ENCODE assay signal across 8 cellular contexts in the genomic region with DNA sequence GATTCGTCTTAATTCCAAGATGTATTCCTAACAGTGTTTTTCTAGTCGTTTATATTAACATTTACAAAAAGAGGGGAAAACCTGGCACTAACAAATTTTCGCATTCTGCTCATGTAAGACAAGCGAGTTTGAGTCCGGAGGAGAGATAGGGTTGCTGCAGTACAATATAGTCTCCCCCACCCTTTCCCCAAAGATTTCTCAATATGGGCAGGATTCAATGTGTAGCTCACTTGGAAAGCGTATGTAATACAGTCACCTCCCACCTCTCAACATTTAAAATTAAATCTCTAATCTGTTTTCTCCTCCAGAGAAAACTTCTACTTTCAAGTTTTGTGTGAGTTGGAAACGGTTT. TPM values are rescaled to one million over a fixed set of nuclear protein-coding genes. Genes with fewer than 3 reads are reported as not detected.
DNase-seq lines count a peak whose midpoint lies in the region; FAIRE-seq and TF ChIP-seq lines count a peak whose summit lies in the region.

No MANE protein-coding gene starts in this region.

- WGBS in stomach, 5 donors = 1 to 8% (median 3%) methylated on average over 7 of the region's 7 CpGs

- H3K4me3 ChIP-seq in brain microvascular endothelial cell (ENCODE audit: low read depth, low read length) = peak overlapping the region; percentile 81
- H3K4me3 ChIP-seq in kidney (ENCODE audit: low read length in 2 of 2) = peak overlapping the region; percentile 81 to 85
- peak overlapping the region; percentile 55 to 77 (median 65) for H3K4me3 ChIP-seq in stomach

- TF ChIP-seq CTCF in Calu3 (IDR thresholded peaks at IDR 0.05; ENCODE audit: unreplicated experiment) (no peak), brain microvascular endothelial cell (IDR thresholded peaks at IDR 0.05; ENCODE audit: low read depth, low read length, missing control alignments) (no peak), kidney (IDR thresholded peaks at IDR 0.05; ENCODE audit: borderline replicate concordance, extremely low read depth, insufficient read depth) (no peak), stomach (IDR thresholded peaks at IDR 0.05) (no peak)

- no peak for TF ChIP-seq POLR2A in stomach (IDR thresholded peaks at IDR 0.05)

- H3K27me3 Mint-ChIP-seq in Calu3 (ENCODE audit: unreplicated experiment) = no peaks in the 10 kb centered on the region

- H3K4me1 ChIP-seq in kidney (ENCODE audit: control insufficient read depth in 1 of 2, insufficient read depth in 1 of 2, low read depth in 1 of 2, low read length in 2 of 2) (peaks cover 0 to 2% of the 10 kb centered on the region in 2 donors), stomach (peaks cover 12 to 59% (median 41%) of the 10 kb centered on the region in 4 donors)

- H3K36me3 Mint-ChIP-seq in Calu3 (ENCODE audit: insufficient read depth, unreplicated experiment) = peaks cover 14% of the 10 kb centered on the region

- H3K9me3 ChIP-seq in kidney (ENCODE audit: control insufficient read depth in 1 of 2, low read length in 2 of 2) = no peaks in the 10 kb centered on the region
- no peaks in the 10 kb centered on the region for H3K9me3 ChIP-seq in stomach

- H3K27ac ChIP-seq in brain microvascular endothelial cell = peak overlapping the region; percentile 90
- peak overlapping the region; percentile 79 to 82 for H3K27ac ChIP-seq in kidney (ENCODE audit: low read depth in 2 of 2, low read length in 2 of 2)
- H3K27ac ChIP-seq in stomach = peak overlapping the region; percentile 89 to 96 (median 92)

- TSS peak; percentile 55 for BruUV-seq in Calu3 (replicated peaks; lab: Mats Ljungman, UMichigan)

- H3K9ac ChIP-seq in kidney (ENCODE audit: low read length in 2 of 2) = peak overlapping the region; percentile 90 to 96

- CTCF ChIA-PET in Calu3 (lab: Charles Lee) = interaction anchor here (0.8 to 1.9 kb wide), 2 partner anchors 32 to 127 kb away, joined by 3 to 4 read pairs; no protein-coding TSS in a partner anchor

- in situ Hi-C loops in brain microvascular endothelial cell (cut with HindIII; ENCODE audit: low pct_ligation_motif_present, low sequenced_read_pairs) = no loop called here

- no peaks in the 10 kb centered on the region for H3K9me3 Mint-ChIP-seq in Calu3 (ENCODE audit: low read depth, unreplicated experiment)

- H3K4me1 Mint-ChIP-seq in Calu3 (ENCODE audit: low read depth, unreplicated experiment) = peaks cover 35% of the 10 kb centered on the region

- intact Hi-C loops in Calu3 (cut with micrococcal nuclease; ENCODE audit: unreplicated experiment) (loop anchor here (5.0 to 10.0 kb wide), 2 partner anchors 77 to 169 kb away; no protein-coding TSS in a partner anchor), kidney (cut with DNase I) (no loop called here), stomach (cut with DNase I; ENCODE audit: low total_unique reads) (no loop called here)

- H3K27me3 ChIP-seq in brain microvascular endothelial cell (replicated peaks) = no peaks in the 10 kb centered on the region
- H3K27me3 ChIP-seq in stomach = no peaks in the 10 kb centered on the region

- TF ChIP-seq EP300 in stomach (IDR thresholded peaks at IDR 0.05) = no peak

- peaks cover 2% of the 10 kb centered on the region for H3K36me3 ChIP-seq in brain microvascular endothelial cell (replicated peaks)
- no peaks in the 10 kb centered on the region for H3K36me3 ChIP-seq in kidney (ENCODE audit: control insufficient read depth in 1 of 2, insufficient read depth in 2 of 2, low read length in 2 of 2)
- no peaks in the 10 kb centered on the region for H3K36me3 ChIP-seq in stomach

- peak overlapping the region; percentile 73 for H3K4me3 Mint-ChIP-seq in Calu3 (ENCODE audit: low read depth, unreplicated experiment)

- no peak for FAIRE-seq in kidney (lab: Jason Lieb, UNC)

- peak overlapping the region; percentile 23 for H3K27ac Mint-ChIP-seq in Calu3 (ENCODE audit: unreplicated experiment)

- DNase-seq in Calu3 (no peak), NAMALWA (ENCODE audit: low spot score) (peak; percentile 43), brain microvascular endothelial cell (peak; percentile 48), kidney (no peak), stomach (no peak), ecto neural progenitor cell (ENCODE audit: low spot score) (no peak), Ammon's horn (ENCODE audit: low spot score) (no peak), DMS79 treated with DMSO at 0.1 percent for 48 hours (lab: John Stamatoyannopoulos, UW) (no peak)

RNA-seq across cellular contexts. Expression of gene CMSS1, which starts 57.9 kb away (rescaled TPM):
- 44.3 and 55.8 TPM in 2 replicates for total RNA-seq in Calu3 (2022)
- 27.0 TPM for total RNA-seq in kidney
- polyA plus RNA-seq in kidney (ENCODE audit: insufficient read depth, low read depth, low replicate concordance) = 26.4 TPM
- 10 to 100 TPM in 3 of 5 donors, 1 to 10 TPM in 2; 2.7 to 33.3 (median 23.1) TPM for total RNA-seq in stomach
- 10 to 100 TPM; 14.7 to 25.3 (median 21.1) TPM for polyA plus RNA-seq in stomach

Comparison
In these comparisons a context has a peak if more than half of its experiments do, and no peak if none do; other contexts are left out.
1. DNase-seq: peak in NAMALWA (single experiment) and brain microvascular endothelial cell (single experiment); none in Calu3 (single experiment), kidney (single experiment), stomach (single experiment), ecto neural progenitor cell (single experiment), Ammon's horn (single experiment) and DMS79 treated with DMSO at 0.1 percent for 48 hours (single experiment).
2. Peak in every context shown above with its lines, with median percentiles within 50 percentile points of each other: H3K27ac ChIP-seq and H3K4me3 ChIP-seq.